Comparison of ENCODE assay signal across 21 cellular contexts in the genomic region with DNA sequence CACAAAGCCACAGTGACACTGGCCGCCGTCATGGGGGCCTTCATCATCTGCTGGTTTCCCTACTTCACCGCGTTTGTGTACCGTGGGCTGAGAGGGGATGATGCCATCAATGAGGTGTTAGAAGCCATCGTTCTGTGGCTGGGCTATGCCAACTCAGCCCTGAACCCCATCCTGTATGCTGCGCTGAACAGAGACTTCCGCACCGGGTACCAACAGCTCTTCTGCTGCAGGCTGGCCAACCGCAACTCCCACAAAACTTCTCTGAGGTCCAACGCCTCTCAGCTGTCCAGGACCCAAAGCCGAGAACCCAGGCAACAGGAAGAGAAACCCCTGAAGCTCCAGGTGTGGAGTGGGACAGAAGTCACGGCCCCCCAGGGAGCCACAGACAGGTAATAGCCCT. TPM values are rescaled to one million over a fixed set of nuclear protein-coding genes. Genes with fewer than 3 reads are reported as not detected.
DNase-seq lines count a peak whose midpoint lies in the region; ATAC-seq and TF ChIP-seq lines count a peak whose summit lies in the region.
"Had no signal": no experiment of that assay in that cellular context is flagged by ENCODE, and none has a peak within 500 bp of the region (broad histone marks: within the 10 kb centered on the region; RNA-seq: fewer than 3 reads in every experiment).

No MANE protein-coding gene starts in this region.

- H3K27ac Mint-ChIP-seq in CD14-positive monocyte, result peak overlapping the region in 4 of 7 donors; percentile 25 to 83 (median 78)

- H3K36me3 ChIP-seq in upper lobe of right lung, result no peaks in the 10 kb centered on the region
- peaks cover 0 to 13% (median 0%) of the 10 kb centered on the region in 4 donors for H3K36me3 ChIP-seq in esophagus muscularis mucosa
- H3K36me3 ChIP-seq: SJCRH30 had no signal

- H3K9me3 ChIP-seq in upper lobe of right lung (no peaks in the 10 kb centered on the region), esophagus muscularis mucosa (no peaks in the 10 kb centered on the region)
- H3K9me3 ChIP-seq: SJCRH30 had no signal

- DNase-seq in CD14-positive monocyte (ENCODE audit: low spot score) (no peak), mesenteric fat pad (ENCODE audit: low spot score) (peak; percentile 64), upper lobe of right lung (peak; percentile 28), amygdala (lab: John Stamatoyannopoulos, UW) (no peak), esophagus muscularis mucosa (ENCODE audit: extremely low spot score) (no peak)
- DNase-seq: C1 segment of cervical spinal cord; Calu3; CD8-positive, alpha-beta memory T cell; DMS153; IMR-90; NCI-H1105; NCI-H2029 treated with DMSO at 0.1 percent for 48 hours; NCI-H226; NCI-H510A treated with DMSO at 0.1 percent for 48 hours; NCI-H774; NK-92 treated with Interleukin-12 subunit alpha and Interleukin-12 subunit beta, amount 100 ng/mL, for 24 hours; SJCRH30 had no signal

- ATAC-seq in upper lobe of right lung, result no peak
- ATAC-seq in HG02588 (IDR thresholded peaks at IDR 0.05; ENCODE audit: unreplicated experiment), result no peak

- H3K27me3 ChIP-seq in upper lobe of right lung (peaks cover 4% of the 10 kb centered on the region), esophagus muscularis mucosa (peaks cover 0 to 29% (median 0%) of the 10 kb centered on the region in 4 donors)

- TF ChIP-seq CTCF in CD14-positive monocyte (IDR thresholded peaks at IDR 0.05) (no peak), upper lobe of right lung (IDR thresholded peaks at IDR 0.05) (no peak), esophagus muscularis mucosa (IDR thresholded peaks at IDR 0.05) (no peak)

- no peak for TF ChIP-seq POLR2A in esophagus muscularis mucosa (IDR thresholded peaks at IDR 0.05; ENCODE audit: low read depth)

- no peak overlapping the region for H3K4me3 ChIP-seq in upper lobe of right lung
- no peak overlapping the region for H3K4me3 ChIP-seq in esophagus muscularis mucosa
- H3K4me3 ChIP-seq: SJCRH30 had no signal

- peaks cover 0 to 3% (median 1%) of the 10 kb centered on the region in 3 donors for H3K27me3 Mint-ChIP-seq in CD14-positive monocyte (ENCODE audit: low read depth in 3 of 3)

- no peak overlapping the region for H3K4me3 Mint-ChIP-seq in CD14-positive monocyte
- H3K4me3 Mint-ChIP-seq: CD8-positive, alpha-beta memory T cell had no signal

- WGBS in esophagus muscularis mucosa, result 89% methylated on average over 5 of the region's 13 CpGs

- no peak for TF ChIP-seq EP300 in esophagus muscularis mucosa (IDR thresholded peaks at IDR 0.05)

- H3K27ac ChIP-seq in angular gyrus (ENCODE audit: low read depth, low read length) (peak overlapping the region; percentile 51), upper lobe of right lung (no peak overlapping the region), esophagus muscularis mucosa (replicated peaks in 1 of 4) (no peak overlapping the region)
- H3K27ac ChIP-seq: RWPE1, SJCRH30 had no signal

- H3K9me3 Mint-ChIP-seq in CD14-positive monocyte, result peaks cover 0 to 3% (median 0%) of the 10 kb centered on the region in 7 donors

- intact Hi-C loops in CD14-positive monocyte (cut with micrococcal nuclease) (no loop called here), upper lobe of right lung (cut with DNase I) (no loop called here), esophagus muscularis mucosa (cut with DNase I) (no loop called here)

- H3K36me3 Mint-ChIP-seq in CD14-positive monocyte, result peaks cover 63 to 82% of the 10 kb centered on the region in 2 donors

- H3K4me1 ChIP-seq in upper lobe of right lung (no peaks in the 10 kb centered on the region), esophagus muscularis mucosa (peaks cover 14 to 43% (median 19%) of the 10 kb centered on the region in 4 donors)

- H3K4me1 Mint-ChIP-seq in CD14-positive monocyte, result peaks cover 73% of the 10 kb centered on the region
- H3K4me1 Mint-ChIP-seq: CD8-positive, alpha-beta memory T cell had no signal

RNA-seq across cellular contexts. Expression of a gene that starts 26.1 kb away (rescaled TPM):
- 10 to 100 TPM; 10.6 to 25.5 TPM for polyA plus RNA-seq in CD14-positive monocyte
- 12.5 TPM for total RNA-seq in mesenteric fat pad
- 8.2 TPM for total RNA-seq in upper lobe of right lung
- 10 to 100 TPM in 1 of 4 donors, 1 to 10 TPM in 3; 1.9 to 10.9 (median 2.8) TPM for total RNA-seq in esophagus muscularis mucosa
- total RNA-seq: Calu3, G401, IMR-90, SJCRH30 had no signal
- polyA plus RNA-seq: IMR-90 had no signal

Comparison
In these comparisons a context has a peak if more than half of its experiments do, and no peak if none do; other contexts are left out.
1. DNase-seq: peak in mesenteric fat pad (single experiment) and upper lobe of right lung (single experiment); none in CD14-positive monocyte (single experiment), amygdala (0 of 56) and esophagus muscularis mucosa (single experiment).